In the genomic region with DNA sequence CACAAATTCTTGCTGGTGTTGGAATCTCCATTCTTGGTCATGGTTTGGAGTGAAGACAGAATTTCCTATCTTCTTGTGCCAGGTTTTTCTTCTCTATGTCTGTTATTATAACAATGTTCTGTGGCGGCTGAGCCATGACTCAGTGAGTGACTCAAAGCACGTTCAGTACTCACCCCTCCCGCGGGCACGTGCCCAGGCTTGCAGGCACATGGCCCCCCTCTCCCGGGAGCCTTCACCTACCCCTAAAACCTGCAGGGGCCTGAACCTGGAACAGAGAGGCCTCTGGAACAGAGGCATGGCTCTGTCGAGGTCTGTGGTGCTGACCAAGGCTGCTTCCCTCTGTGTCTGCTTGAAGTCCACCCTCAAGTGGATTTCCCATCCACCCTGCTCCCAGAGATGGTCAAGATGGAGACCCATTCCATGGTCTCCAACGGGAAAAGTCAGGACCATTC, we compare ENCODE assay signal across 7 cellular contexts.
DNase-seq lines count a peak whose midpoint lies in the region; ATAC-seq and TF ChIP-seq lines count a peak whose summit lies in the region.

No MANE protein-coding gene starts in this region.

- H3K27me3 ChIP-seq in layer of hippocampus (ENCODE audit: control insufficient read depth, insufficient read depth, low read length), result no peaks in the 10 kb centered on the region
- no peaks in the 10 kb centered on the region for H3K27me3 ChIP-seq in tibial artery

- no peaks in the 10 kb centered on the region for H3K9me3 ChIP-seq in tibial artery

- H3K27ac ChIP-seq in layer of hippocampus (ENCODE audit: low read depth, low read length) (peak overlapping the region; percentile 5), tibial artery (peak overlapping the region; percentile 84 to 85)

- intact Hi-C loops in tibial artery (cut with DNase I; ENCODE audit: low total_unique reads), result no loop called here

- ATAC-seq in HG02885 (IDR thresholded peaks at IDR 0.05; ENCODE audit: poor library complexity, unreplicated experiment), result no peak

- TF ChIP-seq CTCF in tibial artery (IDR thresholded peaks at IDR 0.05), result peak in 1 of 2 experiments; percentile 12

- peak; percentile 20 for DNase-seq in HuH-7.5 (ENCODE audit: low spot score)
- peak; percentile 32 for DNase-seq in brain pericyte (ENCODE audit: low read depth, low spot score)
- DNase-seq in tibial artery, result peak; percentile 99
- no peak for DNase-seq in stimulated activated naive CD4-positive, alpha-beta T cell treated with Interleukin-2 at 50 U/mL for 16 hours (lab: John Stamatoyannopoulos, UW)
- DNase-seq in DMS53 treated with DMSO at 0.1 percent for 48 hours (lab: John Stamatoyannopoulos, UW; ENCODE audit: unreplicated experiment), result no peak

- H3K4me3 ChIP-seq in tibial artery, result no peak overlapping the region

- H3K4me1 ChIP-seq in tibial artery, result peaks cover 0 to 55% (median 48%) of the 10 kb centered on the region in 4 donors

- H3K36me3 ChIP-seq in tibial artery, result peaks cover 27 to 47% (median 45%) of the 10 kb centered on the region in 3 donors

Comparison
In these comparisons a context has a peak if more than half of its experiments do, and no peak if none do; other contexts are left out.
1. DNase-seq: peak in HuH-7.5 (single experiment), brain pericyte (single experiment) and tibial artery (2 of 2); none in stimulated activated naive CD4-positive, alpha-beta T cell treated with Interleukin-2 at 50 U/mL for 16 hours (single experiment) and DMS53 treated with DMSO at 0.1 percent for 48 hours (single experiment).